Comparison of ENCODE assay signal across 19 cellular contexts in genomic region chr5:15420201-15420600, GRCh38.
"Had no signal": no experiment of that assay in that cellular context is flagged by ENCODE, and none has a peak within 500 bp of the region (broad histone marks: within the 10 kb centered on the region; RNA-seq: fewer than 3 reads in every experiment).

No MANE protein-coding gene starts in this region.

- H3K9me3 ChIP-seq: adrenal gland, breast epithelium, colonic mucosa, transverse colon had no signal

- H3K27me3 ChIP-seq: adrenal gland, breast epithelium, colonic mucosa, dorsolateral prefrontal cortex, transverse colon had no signal

- H3K4me1 ChIP-seq: breast epithelium, colonic mucosa had no signal

- DNase-seq: activated CD4-positive, alpha-beta T cell treated with anti-CD3 and anti-CD28 coated beads for 1 hour; activated T-cell treated with anti-CD3 and anti-CD28 coated beads, Interleukin-2, amount 50 U/mL, for 1 hour; colonic mucosa; dorsolateral prefrontal cortex; effector memory CD8-positive, alpha-beta T cell; head of caudate nucleus; naive B cell; occipital lobe; retina; stimulated activated CD4-positive, alpha-beta T cell treated with anti-CD3 and anti-CD28 coated beads, Interleukin-12 subunit alpha, Interleukin-12 subunit beta, amount 100 ng/mL, for 4 hours; stimulated activated CD4-positive, alpha-beta T cell treated with anti-CD3 and anti-CD28 coated beads, Interleukin-4, amount 100 ng/mL, for 4 hours; stimulated activated naive CD8-positive, alpha-beta T cell treated with anti-CD3 and anti-CD28 coated beads, Interleukin-15, Interleukin-2, amounts not matched to agents 100 U/mL and 50 U/mL, for 24 hours; T-helper 1 cell; transverse colon; WERI-Rb-1 had no signal

- H3K27ac ChIP-seq: adrenal gland, breast epithelium, colonic mucosa, dorsolateral prefrontal cortex, transverse colon, WERI-Rb-1 had no signal

- H3K36me3 ChIP-seq: adrenal gland, breast epithelium, colonic mucosa, transverse colon, WERI-Rb-1 had no signal

- ATAC-seq: effector memory CD8-positive, alpha-beta T cell; esophagus mucosa; stimulated activated naive CD8-positive, alpha-beta T cell treated with anti-CD3 and anti-CD28 coated beads, Interleukin-15, Interleukin-2, amounts not matched to agents 100 U/mL and 50 U/mL, for 24 hours had no signal

- H3K4me3 ChIP-seq: adrenal gland, breast epithelium, colonic mucosa, dorsolateral prefrontal cortex, lung, transverse colon had no signal
